16 cellular contexts compared by ENCODE assay signal in genomic region chr13:41973247-41973741, GRCh38. TPM values are rescaled to one million over a fixed set of nuclear protein-coding genes. Genes with fewer than 3 reads are reported as not detected.
DNase-seq lines count a peak whose midpoint lies in the region; ATAC-seq and TF ChIP-seq lines count a peak whose summit lies in the region.
"Had no signal": no experiment of that assay in that cellular context is flagged by ENCODE, and none has a peak within 500 bp of the region (broad histone marks: within the 10 kb centered on the region; RNA-seq: fewer than 3 reads in every experiment).

No MANE protein-coding gene starts in this region.

- no peaks in the 10 kb centered on the region for H3K27me3 Mint-ChIP-seq in CD4-positive, alpha-beta memory T cell
- H3K27me3 Mint-ChIP-seq: activated CD8-positive, alpha-beta memory T cell treated with anti-CD3 and anti-CD28 coated beads, Interleukin-2, amount 10 ng/mL, durations not matched to agents 7 days and 5 days had no signal

- intact Hi-C loops in CD4-positive, alpha-beta memory T cell (cut with micrococcal nuclease): no loop called here
- intact Hi-C loops in ascending aorta (cut with DNase I): no loop called here

- POLR2A ChIA-PET in CD4-positive, alpha-beta memory T cell (lab: Charles Lee; ENCODE audit: partially characterized antibody): interaction anchor here (2.3 kb wide), 1 partner anchor 12 kb away, joined by 12 read pairs; the partner anchor contains the start of gene VWA8

- H3K9me3 Mint-ChIP-seq in CD4-positive, alpha-beta memory T cell: no peaks in the 10 kb centered on the region
- H3K9me3 Mint-ChIP-seq: brain, natural killer cell, T-cell had no signal

- H3K36me3 Mint-ChIP-seq in CD4-positive, alpha-beta memory T cell: no peaks in the 10 kb centered on the region
- H3K36me3 Mint-ChIP-seq: activated CD8-positive, alpha-beta memory T cell treated with anti-CD3 and anti-CD28 coated beads, Interleukin-2, amount 10 ng/mL, durations not matched to agents 7 days and 5 days; brain; natural killer cell; T-cell had no signal

- H3K4me2 ChIP-seq in mesenchymal stem cell (ENCODE audit: low read length, poor library complexity, severe bottlenecking): no peak overlapping the region

- H3K4ac ChIP-seq in mesenchymal stem cell (ENCODE audit: low read depth in 1 of 2, low read length in 2 of 2): no peak overlapping the region

- no peak overlapping the region for H3K23ac ChIP-seq in mesenchymal stem cell (ENCODE audit: low read length in 2 of 2)

- H3K27ac ChIP-seq in CD4-positive, alpha-beta memory T cell (ENCODE audit: low read depth, low read length): no peak overlapping the region
- no peak overlapping the region for H3K27ac ChIP-seq in ascending aorta
- no peak overlapping the region for H3K27ac ChIP-seq in mesenchymal stem cell (ENCODE audit: low read length, poor library complexity, severe bottlenecking)

- peaks cover 14% of the 10 kb centered on the region for H3K4me1 ChIP-seq in CD4-positive, alpha-beta memory T cell (ENCODE audit: insufficient read depth, low read length)
- no peaks in the 10 kb centered on the region for H3K4me1 ChIP-seq in ascending aorta
- H3K4me1 ChIP-seq in mesenchymal stem cell (ENCODE audit: control insufficient read depth, insufficient read depth, low read depth, low read length): no peaks in the 10 kb centered on the region

- no peak overlapping the region for H2BK120ac ChIP-seq in mesenchymal stem cell (ENCODE audit: low read depth, low read length)

- peak overlapping the region in 1 of 8 donors; percentile 34 for H3K4me3 Mint-ChIP-seq in CD4-positive, alpha-beta memory T cell
- H3K4me3 Mint-ChIP-seq: activated CD8-positive, alpha-beta memory T cell treated with anti-CD3 and anti-CD28 coated beads, Interleukin-2, amount 10 ng/mL, durations not matched to agents 7 days and 5 days; brain; natural killer cell; T-cell had no signal

- 72% methylated on average over 6 of the region's 7 CpGs for WGBS in mesenchymal stem cell

- no peaks in the 10 kb centered on the region for H3K36me3 ChIP-seq in CD4-positive, alpha-beta memory T cell (ENCODE audit: insufficient read depth, low read length)
- H3K36me3 ChIP-seq in ascending aorta: no peaks in the 10 kb centered on the region
- H3K36me3 ChIP-seq in mesenchymal stem cell (ENCODE audit: control insufficient read depth in 1 of 2, insufficient read depth in 2 of 2, low read depth in 1 of 2, low read length in 2 of 2): no peaks in the 10 kb centered on the region

- TF ChIP-seq CTCF in ascending aorta (IDR thresholded peaks at IDR 0.05): peak in 2 of 3 experiments; percentile 17 to 41

- peak overlapping the region in 5 of 7 donors; percentile 9 to 31 (median 19) for H3K27ac Mint-ChIP-seq in CD4-positive, alpha-beta memory T cell
- H3K27ac Mint-ChIP-seq: activated CD8-positive, alpha-beta memory T cell treated with anti-CD3 and anti-CD28 coated beads, Interleukin-2, amount 10 ng/mL, durations not matched to agents 7 days and 5 days; brain; natural killer cell had no signal

- CTCF ChIA-PET in CD4-positive, alpha-beta memory T cell (lab: Charles Lee; ENCODE audit: partially characterized antibody): no interaction called here

- no peak overlapping the region for H3K18ac ChIP-seq in mesenchymal stem cell (ENCODE audit: low read depth in 1 of 2, low read length in 2 of 2)

- H2AFZ ChIP-seq in mesenchymal stem cell (ENCODE audit: low read depth, low read length): peak overlapping the region; percentile 32

- peak in 1 of 5 donors; percentile 3 for DNase-seq in CD4-positive, alpha-beta memory T cell
- no peak for DNase-seq in ascending aorta (ENCODE audit: low spot score in 2 of 2)
- peak; percentile 14 for DNase-seq in globus pallidus (ENCODE audit: low spot score)
- DNase-seq in mesenchymal stem cell: no peak
- no peak for DNase-seq in SHP77 (lab: John Stamatoyannopoulos, UW)
- DNase-seq in MV-4-11 (lab: John Stamatoyannopoulos, UW): no peak
- no peak for DNase-seq in NCI-H1105 treated with DMSO at 0.1 percent for 48 hours (lab: John Stamatoyannopoulos, UW)
- DNase-seq: activated CD4-positive, CD25-positive, alpha-beta regulatory T cell treated with anti-CD3 and anti-CD28 coated beads, Interleukin-2, amount 50 U/mL, for 72 hours; activated CD8-positive, alpha-beta memory T cell treated with anti-CD3 and anti-CD28 coated beads, Interleukin-2, amount 10 ng/mL, durations not matched to agents 7 days and 5 days; effector memory CD4-positive, alpha-beta T cell; left colon; natural killer cell; NCI-H82; T-cell had no signal

- H3K9me3 ChIP-seq in CD4-positive, alpha-beta memory T cell (ENCODE audit: control insufficient read depth in 1 of 2, low read length in 2 of 2): no peaks in the 10 kb centered on the region
- H3K9me3 ChIP-seq in ascending aorta (no peaks in the 10 kb centered on the region), mesenchymal stem cell (ENCODE audit: control insufficient read depth, low read length) (peaks cover 3% of the 10 kb centered on the region)

- no peaks in the 10 kb centered on the region for H3K79me1 ChIP-seq in mesenchymal stem cell (replicated peaks; ENCODE audit: low read length, poor library complexity, severe bottlenecking)

- ATAC-seq in GM19463 (IDR thresholded peaks at IDR 0.05; ENCODE audit: unreplicated experiment): no peak
- ATAC-seq: activated CD8-positive, alpha-beta memory T cell treated with anti-CD3 and anti-CD28 coated beads, Interleukin-2, amount 10 ng/mL, durations not matched to agents 7 days and 5 days; left colon; natural killer cell; T-cell had no signal

- H2BK5ac ChIP-seq in mesenchymal stem cell (ENCODE audit: low read depth, low read length, poor library complexity, severe bottlenecking): no peak overlapping the region

- H2BK12ac ChIP-seq in mesenchymal stem cell (ENCODE audit: low read length in 2 of 2): no peak overlapping the region

- peaks cover 18 to 50% (median 32%) of the 10 kb centered on the region in 4 donors for H3K4me1 Mint-ChIP-seq in CD4-positive, alpha-beta memory T cell
- H3K4me1 Mint-ChIP-seq: brain had no signal

- no peak overlapping the region for H2AK5ac ChIP-seq in mesenchymal stem cell (ENCODE audit: low read length, severe bottlenecking)

- no peak overlapping the region for H4K91ac ChIP-seq in mesenchymal stem cell (ENCODE audit: low read length)

- no peak overlapping the region for H4K8ac ChIP-seq in mesenchymal stem cell (ENCODE audit: low read length)

- no peak overlapping the region for H3K4me3 ChIP-seq in CD4-positive, alpha-beta memory T cell (ENCODE audit: low read length in 2 of 2)
- H3K4me3 ChIP-seq in ascending aorta (no peak overlapping the region), mesenchymal stem cell (ENCODE audit: insufficient read depth in 1 of 2, low read depth in 1 of 2, low read length in 2 of 2) (no peak overlapping the region)

- H3K14ac ChIP-seq in mesenchymal stem cell (ENCODE audit: low read length in 2 of 2): no peak overlapping the region

- H3K9ac ChIP-seq in mesenchymal stem cell (ENCODE audit: low read length): no peak overlapping the region

- H3K27me3 ChIP-seq in CD4-positive, alpha-beta memory T cell (ENCODE audit: insufficient read depth, low read length): no peaks in the 10 kb centered on the region
- H3K27me3 ChIP-seq in ascending aorta (no peaks in the 10 kb centered on the region), mesenchymal stem cell (ENCODE audit: control insufficient read depth in 1 of 2, insufficient read depth in 1 of 2, low read length in 2 of 2) (no peaks in the 10 kb centered on the region)

- no peak overlapping the region for H2BK15ac ChIP-seq in mesenchymal stem cell (ENCODE audit: low read depth, poor library complexity, severe bottlenecking)

RNA-seq across cellular contexts. Expression of gene VWA8, which starts 12.4 kb away (rescaled TPM):
- total RNA-seq in CD4-positive, alpha-beta memory T cell: 10 to 100 TPM; 20.2 to 23.3 TPM
- 1 to 10 TPM; 3.2 to 6.8 TPM for polyA plus RNA-seq in CD4-positive, alpha-beta memory T cell
- total RNA-seq in ascending aorta: 10.4 TPM
- 5.5 TPM for polyA plus RNA-seq in mesenchymal stem cell (2013, experiment 1 of 2)
- 6.1 TPM for polyA plus RNA-seq in mesenchymal stem cell (2013, experiment 2 of 2)
